Comparison of ENCODE assay signal across 8 cellular contexts in the genomic region with DNA sequence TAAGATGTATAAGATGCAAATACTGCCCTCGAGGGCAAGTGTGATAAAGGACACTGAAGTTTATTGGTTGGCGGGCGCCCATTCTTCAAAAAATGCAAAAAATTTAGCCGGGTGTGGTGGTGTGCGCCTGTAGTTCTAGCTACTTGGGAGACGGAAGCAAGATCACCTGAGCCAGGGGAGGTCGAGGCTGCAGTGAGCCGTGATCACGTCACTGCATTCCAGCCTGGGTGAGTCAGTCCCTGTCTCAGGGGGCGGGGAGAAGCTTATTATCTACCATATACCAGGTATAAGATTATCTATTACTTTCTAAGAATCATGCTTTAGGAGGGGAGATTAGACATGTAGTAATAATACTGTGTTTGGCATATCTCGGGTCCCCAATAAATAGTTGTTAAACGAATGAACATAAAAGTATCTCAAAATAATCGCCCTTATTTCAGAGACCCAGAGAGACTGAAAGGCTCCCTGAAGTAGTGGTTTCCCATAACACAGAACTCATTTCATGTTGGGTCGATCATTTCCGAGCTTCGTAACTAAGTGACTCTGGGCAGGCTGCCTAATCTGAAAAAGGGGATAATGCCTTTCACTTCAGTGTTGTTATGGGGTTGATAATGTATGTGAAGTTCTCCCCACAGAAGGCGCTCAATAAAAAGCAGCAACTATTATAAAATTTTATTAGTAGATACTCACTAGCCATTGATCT. TPM values are rescaled to one million over a fixed set of nuclear protein-coding genes. Genes with fewer than 3 reads are reported as not detected.
DNase-seq lines count a peak whose midpoint lies in the region; ATAC-seq and TF ChIP-seq lines count a peak whose summit lies in the region.

No MANE protein-coding gene starts in this region.

- peak overlapping the region; percentile 91 for H3K4me3 Mint-ChIP-seq in activated CD8-positive, alpha-beta memory T cell treated with anti-CD3 and anti-CD28 coated beads, Interleukin-2, amount 10 ng/mL, durations not matched to agents 7 days and 5 days
- H3K4me3 Mint-ChIP-seq in activated CD4-positive, alpha-beta memory T cell treated with anti-CD3 and anti-CD28 coated beads for 36 hours = peak overlapping the region; percentile 93

- DNase-seq in activated CD8-positive, alpha-beta memory T cell treated with anti-CD3 and anti-CD28 coated beads, Interleukin-2, amount 10 ng/mL, durations not matched to agents 7 days and 5 days = no peak
- DNase-seq in activated CD8-positive, alpha-beta memory T cell treated with anti-CD3 and anti-CD28 coated beads, Interleukin-2, amount 50 U/mL, for 48 hours = no peak
- peak; percentile 46 for DNase-seq in activated CD4-positive, alpha-beta memory T cell treated with anti-CD3 and anti-CD28 coated beads for 36 hours
- peak; percentile 65 for DNase-seq in fibroblast of villous mesenchyme (ENCODE audit: low read depth)
- DNase-seq in retina = peak; percentile 8

- CTCF ChIA-PET in activated CD8-positive, alpha-beta memory T cell treated with anti-CD3 and anti-CD28 coated beads, Interleukin-2, amount 10 ng/mL, durations not matched to agents 7 days and 5 days (lab: Charles Lee) = interaction anchor here (0.9 to 3.1 kb wide), 9 partner anchors 14 to 353 kb away, joined by 3 to 14 read pairs (median 3); partner anchors contain the start of gene OTOF
- CTCF ChIA-PET in activated CD4-positive, alpha-beta memory T cell treated with anti-CD3 and anti-CD28 coated beads for 36 hours (lab: Charles Lee) = interaction anchor here (0.8 to 1.5 kb wide), 4 partner anchors 14 to 160 kb away, joined by 3 to 8 read pairs (median 6); partner anchors contain the start of genes HADHA and HADHB

- peaks cover 15% of the 10 kb centered on the region for H3K36me3 Mint-ChIP-seq in activated CD8-positive, alpha-beta memory T cell treated with anti-CD3 and anti-CD28 coated beads, Interleukin-2, amount 10 ng/mL, durations not matched to agents 7 days and 5 days
- peaks cover 14% of the 10 kb centered on the region for H3K36me3 Mint-ChIP-seq in activated CD4-positive, alpha-beta memory T cell treated with anti-CD3 and anti-CD28 coated beads for 36 hours

- no peak for ATAC-seq in activated CD8-positive, alpha-beta memory T cell treated with anti-CD3 and anti-CD28 coated beads, Interleukin-2, amount 10 ng/mL, durations not matched to agents 7 days and 5 days
- no peak for ATAC-seq in GM21717 (IDR thresholded peaks at IDR 0.05; ENCODE audit: unreplicated experiment)
- no peak for ATAC-seq in HG02763 (IDR thresholded peaks at IDR 0.05; ENCODE audit: unreplicated experiment)
- no peak for ATAC-seq in GM21381 (IDR thresholded peaks at IDR 0.05; ENCODE audit: unreplicated experiment)

- H3K4me1 Mint-ChIP-seq in activated CD8-positive, alpha-beta memory T cell treated with anti-CD3 and anti-CD28 coated beads, Interleukin-2, amount 10 ng/mL, durations not matched to agents 7 days and 5 days = peaks cover 42% of the 10 kb centered on the region
- H3K4me1 Mint-ChIP-seq in activated CD4-positive, alpha-beta memory T cell treated with anti-CD3 and anti-CD28 coated beads for 36 hours (ENCODE audit: low read depth) = peaks cover 31% of the 10 kb centered on the region

- TF ChIP-seq CTCF in fibroblast of villous mesenchyme (IDR thresholded peaks at IDR 0.05; ENCODE audit: insufficient read depth, low read depth, low read length) = no peak

- intact Hi-C loops in activated CD4-positive, alpha-beta memory T cell treated with anti-CD3 and anti-CD28 coated beads for 36 hours (cut with micrococcal nuclease) = loop anchor here (2.0 to 5.0 kb wide), 2 partner anchors 100 to 1302 kb away; partner anchors contain the start of genes EFR3B, HADHA and HADHB

- POLR2A ChIA-PET in activated CD4-positive, alpha-beta memory T cell treated with anti-CD3 and anti-CD28 coated beads for 36 hours (lab: Charles Lee) = interaction anchor here (0.6 to 3.7 kb wide), 4 partner anchors 9 to 160 kb away, joined by 3 to 34 read pairs (median 8); partner anchors contain the start of genes HADHA and HADHB

- peak overlapping the region; percentile 91 for H3K4me3 ChIP-seq in fibroblast of villous mesenchyme (ENCODE audit: low read depth, low read length)

- peak overlapping the region; percentile 96 for H3K27ac Mint-ChIP-seq in activated CD8-positive, alpha-beta memory T cell treated with anti-CD3 and anti-CD28 coated beads, Interleukin-2, amount 10 ng/mL, durations not matched to agents 7 days and 5 days
- peak overlapping the region; percentile 94 for H3K27ac Mint-ChIP-seq in activated CD4-positive, alpha-beta memory T cell treated with anti-CD3 and anti-CD28 coated beads for 36 hours

- no peaks in the 10 kb centered on the region for H3K27me3 Mint-ChIP-seq in activated CD8-positive, alpha-beta memory T cell treated with anti-CD3 and anti-CD28 coated beads, Interleukin-2, amount 10 ng/mL, durations not matched to agents 7 days and 5 days
- no peaks in the 10 kb centered on the region for H3K27me3 Mint-ChIP-seq in activated CD4-positive, alpha-beta memory T cell treated with anti-CD3 and anti-CD28 coated beads for 36 hours

- no peaks in the 10 kb centered on the region for H3K9me3 Mint-ChIP-seq in activated CD8-positive, alpha-beta memory T cell treated with anti-CD3 and anti-CD28 coated beads, Interleukin-2, amount 10 ng/mL, durations not matched to agents 7 days and 5 days (ENCODE audit: low read depth)
- H3K9me3 Mint-ChIP-seq in activated CD4-positive, alpha-beta memory T cell treated with anti-CD3 and anti-CD28 coated beads for 36 hours = no peaks in the 10 kb centered on the region

RNA-seq across cellular contexts. Expression of gene SELENOI, which starts 1.2 kb away (rescaled TPM):
- 10 to 100 TPM; 38.4 to 41.3 TPM for total RNA-seq in activated CD8-positive, alpha-beta memory T cell treated with anti-CD3 and anti-CD28 coated beads, Interleukin-2, amount 10 ng/mL, durations not matched to agents 7 days and 5 days
- total RNA-seq in activated CD4-positive, alpha-beta memory T cell treated with anti-CD3 and anti-CD28 coated beads for 36 hours = 10 to 100 TPM; 31.9 to 34.2 TPM
- total RNA-seq in fibroblast of villous mesenchyme = 17.4 and 34.1 TPM in 2 replicates

RNA-seq across cellular contexts. Expression of gene ADGRF3, which starts 1.9 kb away (rescaled TPM):
- total RNA-seq in activated CD8-positive, alpha-beta memory T cell treated with anti-CD3 and anti-CD28 coated beads, Interleukin-2, amount 10 ng/mL, durations not matched to agents 7 days and 5 days = 1 to 10 TPM; 3.7 to 4.6 TPM
- 1 to 10 TPM; 1.4 to 3.7 TPM for total RNA-seq in activated CD4-positive, alpha-beta memory T cell treated with anti-CD3 and anti-CD28 coated beads for 36 hours
- under 0.01 TPM in 2 replicates for total RNA-seq in fibroblast of villous mesenchyme

RNA-seq across cellular contexts. Expression of gene DRC1, which starts 57.0 kb away (rescaled TPM):
- not detected for total RNA-seq in activated CD8-positive, alpha-beta memory T cell treated with anti-CD3 and anti-CD28 coated beads, Interleukin-2, amount 10 ng/mL, durations not matched to agents 7 days and 5 days
- total RNA-seq in activated CD4-positive, alpha-beta memory T cell treated with anti-CD3 and anti-CD28 coated beads for 36 hours = not detected
- 0.64 TPM in 1 of 2 replicates, not detected in the other for total RNA-seq in fibroblast of villous mesenchyme

Comparison
In these comparisons a context has a peak if more than half of its experiments do, and no peak if none do; other contexts are left out.
1. DNase-seq: peak in activated CD4-positive, alpha-beta memory T cell treated with anti-CD3 and anti-CD28 coated beads for 36 hours (single experiment), fibroblast of villous mesenchyme (single experiment) and retina (single experiment); none in activated CD8-positive, alpha-beta memory T cell treated with anti-CD3 and anti-CD28 coated beads, Interleukin-2, amount 10 ng/mL, durations not matched to agents 7 days and 5 days (single experiment) and activated CD8-positive, alpha-beta memory T cell treated with anti-CD3 and anti-CD28 coated beads, Interleukin-2, amount 50 U/mL, for 48 hours (single experiment).